In the genomic region with DNA sequence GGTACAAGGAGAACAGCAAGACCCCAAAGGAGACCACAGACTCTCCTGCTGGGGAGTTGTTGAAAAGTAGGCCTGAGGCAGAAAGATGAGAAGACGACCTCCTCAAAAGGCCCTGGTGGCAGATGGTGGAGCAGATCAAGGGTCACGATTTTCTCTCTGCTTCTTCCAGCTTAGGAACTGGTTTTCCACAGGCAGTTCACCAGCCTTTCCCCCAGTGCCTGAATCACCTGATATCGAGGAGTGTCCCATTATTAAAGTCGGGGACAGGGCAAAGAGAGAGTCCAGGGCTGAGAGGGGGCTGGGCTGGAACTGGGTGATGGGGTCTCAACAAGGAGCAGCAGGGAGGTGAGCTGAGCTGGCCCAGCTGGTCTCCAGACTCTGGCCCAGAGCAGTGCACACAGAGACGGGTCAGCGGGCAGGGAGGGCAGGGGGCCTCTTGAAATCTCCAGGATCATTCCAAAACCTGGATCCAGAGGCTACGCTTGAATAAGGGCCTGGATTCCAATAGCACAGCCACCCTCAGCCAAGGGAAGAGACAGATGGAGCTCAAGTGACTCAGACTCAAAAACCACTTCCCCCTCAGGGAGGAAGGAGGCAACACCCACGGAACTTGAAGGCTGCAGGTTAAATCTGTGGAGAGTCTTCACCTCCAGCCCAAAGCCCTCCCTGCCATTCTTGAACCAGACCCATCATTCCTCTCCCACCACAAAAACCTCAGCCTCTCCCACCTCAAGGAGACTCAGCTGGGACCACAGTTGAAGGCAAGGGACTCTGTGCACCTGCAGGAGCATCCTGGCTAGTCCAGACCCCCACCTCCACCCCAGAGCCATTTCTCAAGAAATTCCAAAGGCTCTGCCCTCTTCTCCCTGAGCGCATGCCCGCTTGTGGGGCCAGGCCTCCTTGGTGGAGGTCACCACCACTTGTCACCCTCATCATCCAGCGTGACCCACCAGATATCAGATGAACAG, we compare ENCODE assay signal across 9 cellular contexts.
A peak's percentile ranks its signal among the peaks of the same experiment; 100 is the strongest.
DNase-seq lines count a peak whose midpoint lies in the region; ATAC-seq lines count a peak whose summit lies in the region.
"Had no signal": no experiment of that assay in that cellular context is flagged by ENCODE, and none has a peak within 500 bp of the region (broad histone marks: within the 10 kb centered on the region; RNA-seq: fewer than 3 reads in every experiment).

A gene with protein sequence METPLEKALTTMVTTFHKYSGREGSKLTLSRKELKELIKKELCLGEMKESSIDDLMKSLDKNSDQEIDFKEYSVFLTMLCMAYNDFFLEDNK (minus strand): TSS at position 541 of the 968 bp plus-strand sequence. CDS start 743 bp downstream, outside the sequence.

- ATAC-seq in GM18873 (IDR thresholded peaks at IDR 0.05; ENCODE audit: low FRiP score, unreplicated experiment): no peak

- DNase-seq in activated CD4-positive, CD25-positive, alpha-beta regulatory T cell (lab: John Stamatoyannopoulos, UW): peak in 3 of 4 experiments; percentile 13 to 24 (median 24)
- DNase-seq in activated CD4-positive, CD25-positive, alpha-beta regulatory T cell treated with anti-CD3 and anti-CD28 coated beads, Interleukin-2, amount 50 U/mL, for 72 hours: no peak
- DNase-seq in activated CD4-positive, alpha-beta T cell treated with anti-CD3 and anti-CD28 coated beads for 1 hour: peak; percentile 38
- DNase-seq in epithelial cell of prostate (ENCODE audit: low read depth, low spot score): no peak
- DNase-seq in stimulated activated CD8-positive, alpha-beta memory T cell treated with anti-CD3 and anti-CD28 coated beads, Interleukin-12 subunit alpha, Interleukin-12 subunit beta, amount 100 ng/mL, for 4 hours (ENCODE audit: low read depth): peak; percentile 30
- DNase-seq in epidermal melanocyte (ENCODE audit: insufficient read length, low spot score): no peak
- no peak for DNase-seq in RKO (ENCODE audit: low spot score)

- H3K27ac ChIP-seq in epithelial cell of prostate: peak within 1 kb of the TSS; percentile 42
- H3K27ac ChIP-seq: SJSA1 had no signal

Comparison
In these comparisons a context has a peak if more than half of its experiments do, and no peak if none do; other contexts are left out.
1. DNase-seq: peak in activated CD4-positive, CD25-positive, alpha-beta regulatory T cell (3 of 4), activated CD4-positive, alpha-beta T cell treated with anti-CD3 and anti-CD28 coated beads for 1 hour (single experiment) and stimulated activated CD8-positive, alpha-beta memory T cell treated with anti-CD3 and anti-CD28 coated beads, Interleukin-12 subunit alpha, Interleukin-12 subunit beta, amount 100 ng/mL, for 4 hours (single experiment); none in activated CD4-positive, CD25-positive, alpha-beta regulatory T cell treated with anti-CD3 and anti-CD28 coated beads, Interleukin-2, amount 50 U/mL, for 72 hours (single experiment), epithelial cell of prostate (single experiment), epidermal melanocyte (single experiment) and RKO (single experiment).